In the genomic region with DNA sequence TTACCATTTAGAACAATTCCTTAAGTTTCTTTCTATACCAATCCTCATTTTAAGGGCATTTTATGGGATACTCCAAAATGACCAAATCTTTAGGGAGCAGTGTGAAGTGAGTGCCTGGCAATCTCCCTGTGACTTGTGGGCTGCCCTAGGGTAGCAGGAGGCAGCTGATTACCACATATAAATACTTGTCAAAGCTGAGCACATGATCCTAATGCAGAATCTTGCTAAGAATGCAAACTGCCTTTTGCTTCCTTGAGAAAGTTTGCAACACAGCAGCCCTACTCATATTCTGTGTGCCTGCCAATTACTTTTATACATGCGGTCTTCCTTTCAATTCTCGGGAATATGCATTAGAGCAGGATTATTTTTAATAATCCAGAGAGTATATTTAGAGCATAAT, we compare ENCODE assay signal across 11 cellular contexts. TPM values are rescaled to one million over a fixed set of nuclear protein-coding genes. Genes with fewer than 3 reads are reported as not detected.
DNase-seq lines count a peak whose midpoint lies in the region; ATAC-seq and TF ChIP-seq lines count a peak whose summit lies in the region.
"Had no signal": no experiment of that assay in that cellular context is flagged by ENCODE, and none has a peak within 500 bp of the region (broad histone marks: within the 10 kb centered on the region; RNA-seq: fewer than 3 reads in every experiment).

No MANE protein-coding gene starts in this region.

- intact Hi-C loops in Caco-2 (cut with micrococcal nuclease; ENCODE audit: unreplicated experiment), result no loop called here

- TF ChIP-seq CTCF in Caco-2 (IDR thresholded peaks at IDR 0.05; ENCODE audit: insufficient read depth in 1 of 2, low read depth in 1 of 2, low read length in 1 of 2, severe bottlenecking in 1 of 2, unreplicated experiment in 1 of 2), result no peak

- peaks cover 11% of the 10 kb centered on the region for H3K27me3 Mint-ChIP-seq in Caco-2 (ENCODE audit: insufficient read depth, unreplicated experiment)

- no peaks in the 10 kb centered on the region for H3K36me3 Mint-ChIP-seq in Caco-2 (ENCODE audit: insufficient read depth, unreplicated experiment)

- DNase-seq in M059J (ENCODE audit: low read depth) (peak; percentile 58), SK-N-MC (ENCODE audit: low read depth, low spot score) (no peak), foreskin melanocyte (peak; percentile 9), Caco-2 (no peak)
- no peak for DNase-seq in stimulated activated CD4-positive, alpha-beta T cell treated with anti-CD3 and anti-CD28 coated beads, Interleukin-15, amount 100 ng/mL, for 24 hours
- DNase-seq: NCI-H345, SHP77 treated with DMSO at 0.1 percent for 48 hours had no signal

- H3K27ac ChIP-seq in SK-N-MC, result peak overlapping the region; percentile 23; the same call in 1 of the 2 replicates
- H3K27ac ChIP-seq: suprapubic skin had no signal

- H3K36me3 ChIP-seq in SK-N-MC (ENCODE audit: insufficient read depth, low read length) (no peaks in the 10 kb centered on the region), Caco-2 (ENCODE audit: control insufficient read depth, insufficient read depth, low read length) (no peaks in the 10 kb centered on the region)
- H3K36me3 ChIP-seq: MG63, suprapubic skin had no signal

- H3K9me3 Mint-ChIP-seq in Caco-2 (ENCODE audit: unreplicated experiment), result no peaks in the 10 kb centered on the region

- peaks cover 5% of the 10 kb centered on the region for H3K4me1 Mint-ChIP-seq in Caco-2 (ENCODE audit: low read depth, unreplicated experiment)

- no peak overlapping the region for H3K9ac ChIP-seq in SK-N-MC (ENCODE audit: insufficient read length)

- BruUV-seq in Caco-2 (replicated peaks; lab: Mats Ljungman, UMichigan), result no TSS peak

- POLR2A ChIA-PET in Caco-2 (lab: Charles Lee), result no interaction called here

- CTCF ChIA-PET in Caco-2 (lab: Charles Lee), result no interaction called here

- H3K9me3 ChIP-seq in SK-N-MC (ENCODE audit: low read depth, low read length), result no peaks in the 10 kb centered on the region
- H3K9me3 ChIP-seq in Caco-2, result no peaks in the 10 kb centered on the region
- H3K9me3 ChIP-seq: MG63, suprapubic skin had no signal

- no peak overlapping the region for H3K27ac Mint-ChIP-seq in Caco-2 (ENCODE audit: unreplicated experiment)

- H3K27me3 ChIP-seq in Caco-2 (replicated peaks; ENCODE audit: control insufficient read depth, insufficient read depth, low read length), result no peaks in the 10 kb centered on the region
- H3K27me3 ChIP-seq: MG63, suprapubic skin had no signal

- no peak for ATAC-seq in GM21390 (IDR thresholded peaks at IDR 0.05; ENCODE audit: unreplicated experiment)
- ATAC-seq in HG03521 (IDR thresholded peaks at IDR 0.05; ENCODE audit: unreplicated experiment), result no peak

- H3K4me3 ChIP-seq in SK-N-MC (no peak overlapping the region; the same call in 1 of the 2 replicates), Caco-2 (ENCODE audit: low read depth, low read length) (no peak overlapping the region)
- H3K4me3 ChIP-seq: MG63, suprapubic skin had no signal

- H3K4me1 ChIP-seq in Caco-2, result no peaks in the 10 kb centered on the region

- no peak overlapping the region for H3K4me3 Mint-ChIP-seq in Caco-2 (ENCODE audit: unreplicated experiment)

RNA-seq across cellular contexts. Expression of gene NREP, which starts 18.2 kb away (rescaled TPM):
- total RNA-seq in M059J (2014; rRNA removed; shearing (Covaris generic)), result 143 and 152 TPM in 2 replicates
- total RNA-seq in Caco-2 (2022), result 2.3 and 2.4 TPM in 2 replicates

Comparison
In these comparisons a context has a peak if more than half of its experiments do, and no peak if none do; other contexts are left out.
1. DNase-seq: peak in M059J (single experiment) and foreskin melanocyte (single experiment); none in SK-N-MC (single experiment), stimulated activated CD4-positive, alpha-beta T cell treated with anti-CD3 and anti-CD28 coated beads, Interleukin-15, amount 100 ng/mL, for 24 hours (single experiment) and Caco-2 (0 of 2).
2. RNA of gene NREP, which starts 18.2 kb away (total RNA-seq): 143 to 152 TPM in M059J; 2.3 to 2.4 TPM in Caco-2; every median in the first group is over 10 times any median in the second.